In genomic region chr12:108852674-108853073, GRCh38 we compare ENCODE assay signal across 12 cellular contexts. TPM values are rescaled to one million over a fixed set of nuclear protein-coding genes. Genes with fewer than 3 reads are reported as not detected.
DNase-seq lines count a peak whose midpoint lies in the region; ATAC-seq and TF ChIP-seq lines count a peak whose summit lies in the region.
"Had no signal": no experiment of that assay in that cellular context is flagged by ENCODE, and none has a peak within 500 bp of the region (broad histone marks: within the 10 kb centered on the region; RNA-seq: fewer than 3 reads in every experiment).

No MANE protein-coding gene starts in this region.

- 51 to 69% methylated on average over 11 of the region's 11 CpGs for WGBS in lung, 2 donors
- 79 to 84% methylated on average over 11 of the region's 11 CpGs for WGBS in testis, 2 donors

- CTCF ChIA-PET in Panc1 (lab: Charles Lee): no interaction called here

- TF ChIP-seq CTCF in Panc1 (IDR thresholded peaks at IDR 0.05) (no peak), lung (IDR thresholded peaks at IDR 0.05; ENCODE audit: control extremely low read depth, extremely low read depth) (no peak), testis (IDR thresholded peaks at IDR 0.05) (no peak), omental fat pad (IDR thresholded peaks at IDR 0.05) (no peak), mucosa of descending colon (IDR thresholded peaks at IDR 0.05) (no peak)

- no peak for TF ChIP-seq POLR2A in testis (IDR thresholded peaks at IDR 0.05)

- H3K36me3 ChIP-seq in Panc1 (ENCODE audit: control insufficient read depth, insufficient read depth, low read length) (peaks cover 6% of the 10 kb centered on the region), lung (ENCODE audit: control insufficient read depth in 2 of 2, insufficient read depth in 2 of 2, low read length in 2 of 2) (peaks cover 5 to 9% of the 10 kb centered on the region in 2 donors), testis (ENCODE audit: low read depth, missing control alignments) (no peaks in the 10 kb centered on the region), mucosa of descending colon (ENCODE audit: low read depth) (no peaks in the 10 kb centered on the region)
- H3K36me3 ChIP-seq: prostate gland had no signal

- in situ Hi-C loops in Panc1 (cut with HindIII; ENCODE audit: low pct_unique_long_range_greater_than_20kb, low sequenced_read_pairs): no loop called here

- peaks cover 45% of the 10 kb centered on the region for H3K4me1 ChIP-seq in Panc1 (ENCODE audit: control insufficient read depth, insufficient read depth, low read length)
- H3K4me1 ChIP-seq in lung (ENCODE audit: control insufficient read depth in 2 of 2, insufficient read depth in 2 of 2, low read length in 2 of 2): peaks cover 16 to 26% of the 10 kb centered on the region in 2 donors
- H3K4me1 ChIP-seq in testis: peaks cover 32% of the 10 kb centered on the region
- H3K4me1 ChIP-seq in mucosa of descending colon (ENCODE audit: low read depth): peaks cover 17% of the 10 kb centered on the region

- POLR2A ChIA-PET in Panc1 (lab: Charles Lee): interaction anchor here (0.9 to 1.9 kb wide), 2 partner anchors 12 to 14 kb away, joined by 4 to 6 read pairs; no protein-coding TSS in a partner anchor

- intact Hi-C loops in Panc1 (cut with micrococcal nuclease; ENCODE audit: unreplicated experiment): loop anchor here (10.0 kb wide), 1 partner anchor 242 kb away; the partner anchor contains the start of genes ALKBH2 and UNG
- intact Hi-C loops in testis (cut with DNase I; ENCODE audit: low total_unique reads): loop anchor here (10.0 kb wide), 1 partner anchor 188 kb away; no protein-coding TSS in a partner anchor
- intact Hi-C loops in mucosa of descending colon (cut with DNase I, micrococcal nuclease): loop anchor here in 1 of 2 donors (10.0 kb wide), 1 partner anchor 48 kb away; no protein-coding TSS in a partner anchor

- H3K27ac ChIP-seq in Panc1 (ENCODE audit: low read length) (peak overlapping the region; percentile 89), lung (ENCODE audit: low read depth in 1 of 2, low read length in 1 of 2) (peak overlapping the region; percentile 61 to 96), testis (peak overlapping the region; percentile 66 to 88)
- H3K27ac ChIP-seq: VCaP had no signal

- no peak for DNase-seq in Panc1 (ENCODE audit: low read depth, low spot score)
- peak; percentile 56 for DNase-seq in cerebellar cortex (ENCODE audit: low spot score)
- no peak for DNase-seq in lung (ENCODE audit: low spot score)
- DNase-seq in testis: no peak
- no peak for DNase-seq in omental fat pad (ENCODE audit: low spot score)
- DNase-seq in NCI-H2107 treated with DMSO at 0.1 percent for 48 hours (lab: John Stamatoyannopoulos, UW; ENCODE audit: unreplicated experiment): no peak
- DNase-seq in mucosa of descending colon: no peak
- DNase-seq: effector memory CD4-positive, alpha-beta T cell; immature natural killer cell; NCI-H1694 treated with DMSO at 0.1 percent for 48 hours had no signal

- no peak for ATAC-seq in Panc1
- ATAC-seq in lung (ENCODE audit: insufficient read depth, low FRiP score): no peak
- ATAC-seq in omental fat pad (ENCODE audit: low FRiP score): no peak
- ATAC-seq in mucosa of descending colon: no peak

- BruUV-seq in Panc1 (replicated peaks; lab: Mats Ljungman, UMichigan): TSS peak; percentile 11

- H3K27me3 ChIP-seq in Panc1 (ENCODE audit: control insufficient read depth, insufficient read depth, low read length) (no peaks in the 10 kb centered on the region), lung (ENCODE audit: control insufficient read depth, insufficient read depth) (no peaks in the 10 kb centered on the region), testis (no peaks in the 10 kb centered on the region)

- H3K4me3 ChIP-seq in Panc1 (ENCODE audit: low read depth in 2 of 2, low read length in 2 of 2) (peak overlapping the region; percentile 21 to 60), lung (no peak overlapping the region), testis (no peak overlapping the region), mucosa of descending colon (no peak overlapping the region)
- H3K4me3 ChIP-seq: prostate gland had no signal

- no peaks in the 10 kb centered on the region; the same call in 1 of the 2 replicates for H3K9me3 ChIP-seq in Panc1 (ENCODE audit: control insufficient read depth, insufficient read depth, low read depth, low read length)
- no peaks in the 10 kb centered on the region for H3K9me3 ChIP-seq in lung (ENCODE audit: control insufficient read depth in 2 of 2, insufficient read depth in 1 of 2, low read length in 1 of 2)
- no peaks in the 10 kb centered on the region for H3K9me3 ChIP-seq in testis
- H3K9me3 ChIP-seq in mucosa of descending colon: no peaks in the 10 kb centered on the region
- H3K9me3 ChIP-seq: prostate gland had no signal

RNA-seq across cellular contexts. Expression of gene SSH1, which starts 4.7 kb away (rescaled TPM):
- total RNA-seq in Panc1 (2021; ENCODE audit: unreplicated experiment): 58.6 TPM
- 40.0 TPM for polyA plus RNA-seq in Panc1 (2012; ENCODE audit: insufficient read length)
- total RNA-seq in lung: 10 to 100 TPM; 29.0 to 39.5 TPM
- 10 to 100 TPM in 1 of 2 donors, 1 to 10 TPM in 1; 7.2 to 13.4 TPM for polyA plus RNA-seq in lung
- total RNA-seq in testis: 10 to 100 TPM; 29.1 to 31.5 TPM
- 18.9 TPM for polyA plus RNA-seq in testis (ENCODE audit: insufficient read depth, low read depth, low replicate concordance)
- total RNA-seq in omental fat pad: 10 to 100 TPM; 16.4 to 26.5 (median 22.0) TPM
- 10 to 100 TPM; 23.9 to 49.5 (median 25.6) TPM for total RNA-seq in mucosa of descending colon

RNA-seq across cellular contexts. Expression of gene DAO, which starts 27.2 kb away (rescaled TPM):
- total RNA-seq in Panc1 (2021; ENCODE audit: unreplicated experiment) (not detected), lung (not detected), testis (under 1 TPM; 0.79 to 0.81 TPM), omental fat pad (not detected), mucosa of descending colon (1 to 10 TPM in 2 of 3 donors, under 1 TPM in 1; 0.79 to 4.8 (median 3.0) TPM)
- polyA plus RNA-seq in Panc1 (2012; ENCODE audit: insufficient read length): not detected
- polyA plus RNA-seq in lung (under 1 TPM in 1 of 2 donors, not detected in 1; 0.08 TPM), testis (ENCODE audit: insufficient read depth, low read depth, low replicate concordance) (0.46 TPM)
- total RNA-seq: prostate gland had no signal
- polyA plus RNA-seq: immature natural killer cell had no signal

Comparison
In these comparisons a context has a peak if more than half of its experiments do, and no peak if none do; other contexts are left out.
1. H3K4me3 ChIP-seq: peak in Panc1 (2 of 2); none in lung (single experiment), testis (0 of 2) and mucosa of descending colon (single experiment).
2. Peak in every context shown above with its lines, with median percentiles within 50 percentile points of each other: H3K27ac ChIP-seq.